Comparison of ENCODE assay signal across 8 cellular contexts in genomic region chr17:36482611-36483504, GRCh38. TPM values are rescaled to one million over a fixed set of nuclear protein-coding genes. Genes with fewer than 3 reads are reported as not detected.
DNase-seq lines count a peak whose midpoint lies in the region; ATAC-seq and TF ChIP-seq lines count a peak whose summit lies in the region.

No MANE protein-coding gene starts in this region.

- peaks cover 7% of the 10 kb centered on the region for H3K4me1 ChIP-seq in KMS-11 (ENCODE audit: low read depth, poor library complexity, severe bottlenecking)
- peaks cover 6% of the 10 kb centered on the region for H3K4me1 ChIP-seq in RWPE2 (ENCODE audit: insufficient read depth, poor library complexity, severe bottlenecking)
- no peaks in the 10 kb centered on the region for H3K4me1 ChIP-seq in foreskin keratinocyte

- H3K9me3 ChIP-seq in RWPE2 (ENCODE audit: severe bottlenecking) (no peaks in the 10 kb centered on the region), neural cell (ENCODE audit: low read length) (no peaks in the 10 kb centered on the region)

- H2AFZ ChIP-seq in KMS-11 (ENCODE audit: low read depth) (peak overlapping the region; percentile 57), neural cell (ENCODE audit: low read depth, low read length) (peak overlapping the region; percentile 40)

- H3K4me2 ChIP-seq in KMS-11 (0 out of 2 replicates have a peak overlapping the region, but pooled peaks have one; percentile 17), neural cell (ENCODE audit: low read length) (peak overlapping the region; percentile 30)

- no peaks in the 10 kb centered on the region for H4K20me1 ChIP-seq in KMS-11 (ENCODE audit: insufficient read depth)
- H4K20me1 ChIP-seq in neural cell (ENCODE audit: insufficient read depth): no peaks in the 10 kb centered on the region

- peak; percentile 98 for TF ChIP-seq RAD21 in neural cell (conservative IDR thresholded peaks at IDR 0.05)

- H3K27ac ChIP-seq in KMS-11 (no peak overlapping the region), RWPE2 (ENCODE audit: poor library complexity, severe bottlenecking) (no peak overlapping the region), foreskin keratinocyte (no peak overlapping the region), neural cell (ENCODE audit: low read length) (no peak overlapping the region)

- H3K27me3 ChIP-seq in KMS-11 (ENCODE audit: insufficient read depth, low read depth) (no peaks in the 10 kb centered on the region), RWPE2 (ENCODE audit: insufficient read depth, poor library complexity, severe bottlenecking) (peaks cover 24% of the 10 kb centered on the region), foreskin keratinocyte (peaks cover 27% of the 10 kb centered on the region), neural cell (ENCODE audit: insufficient read depth, low read depth, low read length) (peaks cover 23% of the 10 kb centered on the region)

- H3F3A ChIP-seq in neural cell (ENCODE audit: insufficient read depth, low read length, poor library complexity, severe bottlenecking): no peaks in the 10 kb centered on the region

- H3K9ac ChIP-seq in KMS-11 (no peak overlapping the region), neural cell (ENCODE audit: low read length) (peak overlapping the region; percentile 31)

- H3K36me3 ChIP-seq in KMS-11 (ENCODE audit: insufficient read depth) (no peaks in the 10 kb centered on the region), RWPE2 (ENCODE audit: low read depth) (no peaks in the 10 kb centered on the region), neural cell (ENCODE audit: insufficient read depth, low read length) (no peaks in the 10 kb centered on the region)

- ATAC-seq in RWPE2 (ENCODE audit: low read depth) (peak; percentile 82), foreskin keratinocyte (peak; percentile 73), GM21528 (IDR thresholded peaks at IDR 0.05; ENCODE audit: low FRiP score, unreplicated experiment) (no peak)

- peak; percentile 10 for TF ChIP-seq EP300 in neural cell (conservative IDR thresholded peaks at IDR 0.05; ENCODE audit: poor library complexity, severe bottlenecking)

- H3K4me3 ChIP-seq in KMS-11 (IDR thresholded peaks at IDR 0.05; ENCODE audit: insufficient read depth, low read depth, low read length): no peak overlapping the region
- no peak overlapping the region for H3K4me3 ChIP-seq in RWPE2 (ENCODE audit: severe bottlenecking)
- peak overlapping the region; percentile 68 for H3K4me3 ChIP-seq in neural cell (ENCODE audit: low read length)

- TF ChIP-seq CTCF in KMS-11 (conservative IDR thresholded peaks at IDR 0.05; ENCODE audit: low read depth, low read length) (peak; percentile 66), RWPE2 (IDR thresholded peaks at IDR 0.05; ENCODE audit: poor library complexity, severe bottlenecking) (peak; percentile 97), foreskin keratinocyte (conservative IDR thresholded peaks at IDR 0.05) (peak; percentile 99), neural cell (IDR thresholded peaks at IDR 0.05; ENCODE audit: poor library complexity, severe bottlenecking) (peak; percentile 99)

- DNase-seq in GM03348 (ENCODE audit: low spot score): peak; percentile 96
- DNase-seq in RWPE2 (ENCODE audit: low spot score): no peak
- peak; percentile 72 for DNase-seq in activated gamma-delta T cell treated with Interleukin-2 at 50 U/mL for 16 hours
- DNase-seq in foreskin keratinocyte: peak; percentile 35 to 50
- peak; percentile 48 to 81 (median 72) for DNase-seq in stimulated activated naive CD4-positive, alpha-beta T cell (lab: John Stamatoyannopoulos, UW)

- peaks cover 10% of the 10 kb centered on the region for H3K79me2 ChIP-seq in KMS-11 (ENCODE audit: insufficient read depth, low read depth)
- H3K79me2 ChIP-seq in neural cell (replicated peaks; ENCODE audit: insufficient read depth, low read length): peaks cover 11% of the 10 kb centered on the region

- H3K9me2 ChIP-seq in neural cell (ENCODE audit: insufficient read depth, low read length): no peaks in the 10 kb centered on the region

TF ChIP-seq in neural cell, 6 proteins besides CTCF, POLR2A, EP300 and RAD21:
- TF ChIP-seq, protein P1, sequence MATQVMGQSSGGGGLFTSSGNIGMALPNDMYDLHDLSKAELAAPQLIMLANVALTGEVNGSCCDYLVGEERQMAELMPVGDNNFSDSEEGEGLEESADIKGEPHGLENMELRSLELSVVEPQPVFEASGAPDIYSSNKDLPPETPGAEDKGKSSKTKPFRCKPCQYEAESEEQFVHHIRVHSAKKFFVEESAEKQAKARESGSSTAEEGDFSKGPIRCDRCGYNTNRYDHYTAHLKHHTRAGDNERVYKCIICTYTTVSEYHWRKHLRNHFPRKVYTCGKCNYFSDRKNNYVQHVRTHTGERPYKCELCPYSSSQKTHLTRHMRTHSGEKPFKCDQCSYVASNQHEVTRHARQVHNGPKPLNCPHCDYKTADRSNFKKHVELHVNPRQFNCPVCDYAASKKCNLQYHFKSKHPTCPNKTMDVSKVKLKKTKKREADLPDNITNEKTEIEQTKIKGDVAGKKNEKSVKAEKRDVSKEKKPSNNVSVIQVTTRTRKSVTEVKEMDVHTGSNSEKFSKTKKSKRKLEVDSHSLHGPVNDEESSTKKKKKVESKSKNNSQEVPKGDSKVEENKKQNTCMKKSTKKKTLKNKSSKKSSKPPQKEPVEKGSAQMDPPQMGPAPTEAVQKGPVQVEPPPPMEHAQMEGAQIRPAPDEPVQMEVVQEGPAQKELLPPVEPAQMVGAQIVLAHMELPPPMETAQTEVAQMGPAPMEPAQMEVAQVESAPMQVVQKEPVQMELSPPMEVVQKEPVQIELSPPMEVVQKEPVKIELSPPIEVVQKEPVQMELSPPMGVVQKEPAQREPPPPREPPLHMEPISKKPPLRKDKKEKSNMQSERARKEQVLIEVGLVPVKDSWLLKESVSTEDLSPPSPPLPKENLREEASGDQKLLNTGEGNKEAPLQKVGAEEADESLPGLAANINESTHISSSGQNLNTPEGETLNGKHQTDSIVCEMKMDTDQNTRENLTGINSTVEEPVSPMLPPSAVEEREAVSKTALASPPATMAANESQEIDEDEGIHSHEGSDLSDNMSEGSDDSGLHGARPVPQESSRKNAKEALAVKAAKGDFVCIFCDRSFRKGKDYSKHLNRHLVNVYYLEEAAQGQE (IDR thresholded peaks at IDR 0.05; ENCODE audit: borderline replicate concordance): no peak
- TF ChIP-seq EZH2 (IDR thresholded peaks at IDR 0.05; ENCODE audit: borderline replicate concordance, insufficient read depth, low read length, poor library complexity, severe bottlenecking) (no peak), MXI1 (conservative IDR thresholded peaks at IDR 0.05; ENCODE audit: poor library complexity, severe bottlenecking) (peak; percentile 90), SMC3 (conservative IDR thresholded peaks at IDR 0.05; ENCODE audit: poor library complexity) (peak; percentile 98), TAF1 (IDR thresholded peaks at IDR 0.05; ENCODE audit: low read depth) (no peak)

RNA-seq across cellular contexts. Expression of gene ZNHIT3, which starts 3.6 kb away (rescaled TPM):
- 44.8 and 46.9 TPM in 2 replicates for total RNA-seq in foreskin keratinocyte
- 53.5 and 58.7 TPM in 2 replicates for polyA plus RNA-seq in foreskin keratinocyte
- 196 and 226 TPM in 2 replicates for polyA plus RNA-seq in neural cell
- polyA minus RNA-seq in neural cell: 66.7 and 91.3 TPM in 2 replicates

RNA-seq across cellular contexts. Expression of gene MYO19, which starts 51.8 kb away (rescaled TPM):
- 93.8 and 110 TPM in 2 replicates for total RNA-seq in foreskin keratinocyte
- 54.6 and 71.7 TPM in 2 replicates for polyA plus RNA-seq in foreskin keratinocyte
- polyA plus RNA-seq in neural cell: 51.5 and 66.7 TPM in 2 replicates
- polyA minus RNA-seq in neural cell: 58.6 and 61.1 TPM in 2 replicates

RNA-seq across cellular contexts. Expression of gene PIGW, which starts 51.9 kb away (rescaled TPM):
- total RNA-seq in foreskin keratinocyte: 13.5 and 16.8 TPM in 2 replicates
- 7.3 and 10.2 TPM in 2 replicates for polyA plus RNA-seq in foreskin keratinocyte
- polyA plus RNA-seq in neural cell: 2.7 and 5.4 TPM in 2 replicates
- polyA minus RNA-seq in neural cell: 4.4 and 5.6 TPM in 2 replicates
